Comparison of ENCODE assay signal across 23 cellular contexts in the genomic region with DNA sequence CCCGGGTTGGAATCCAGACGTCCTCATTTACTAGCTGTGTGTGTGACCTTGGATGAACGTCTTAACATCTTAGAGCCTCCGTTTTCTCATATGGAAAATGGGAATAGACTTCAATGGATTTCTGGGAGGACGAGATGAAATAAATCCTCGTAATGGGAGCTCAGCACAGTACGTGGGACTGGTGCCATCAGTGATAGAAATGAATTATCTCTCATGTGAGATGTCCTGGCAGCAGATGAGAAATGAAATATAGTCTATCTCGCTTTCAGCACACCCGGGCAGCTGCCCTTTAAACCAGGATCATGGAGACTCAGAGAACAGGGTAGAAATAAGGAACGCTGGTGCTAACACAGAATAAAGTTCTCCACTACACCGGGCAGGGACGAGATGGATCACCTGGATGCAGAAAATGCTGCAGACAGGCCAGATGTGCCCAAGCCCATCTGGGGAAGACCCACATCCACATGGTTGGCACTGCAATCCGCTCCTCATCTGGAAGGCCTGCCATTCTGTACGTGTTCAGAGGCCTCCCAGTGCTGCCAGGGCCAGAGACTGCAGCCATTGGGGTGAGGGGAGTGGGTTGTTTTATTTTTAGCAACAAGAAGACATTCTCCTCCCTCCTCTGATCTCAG. TPM values are rescaled to one million over a fixed set of nuclear protein-coding genes. Genes with fewer than 3 reads are reported as not detected.
"Had no signal": no experiment of that assay in that cellular context is flagged by ENCODE, and none has a peak within 500 bp of the region (broad histone marks: within the 10 kb centered on the region; RNA-seq: fewer than 3 reads in every experiment).

No MANE protein-coding gene starts in this region.

- H2AFZ ChIP-seq: PC-9 had no signal

- H3K36me3 ChIP-seq: adrenal gland had no signal

- H3K36me3 Mint-ChIP-seq: activated naive CD8-positive, alpha-beta T cell treated with anti-CD3 and anti-CD28 coated beads, Interleukin-2, amount 10 ng/mL, durations not matched to agents 7 days and 5 days had no signal

- H3K27ac ChIP-seq: adrenal gland, PC-9 had no signal

- H3K4me3 ChIP-seq: adrenal gland, PC-9 had no signal

- H3K4me2 ChIP-seq: PC-9 had no signal

- H3K4me3 Mint-ChIP-seq: activated CD8-positive, alpha-beta T cell treated with anti-CD3 and anti-CD28 coated beads for 36 hours; activated naive CD8-positive, alpha-beta T cell treated with anti-CD3 and anti-CD28 coated beads, Interleukin-2, amount 10 ng/mL, durations not matched to agents 7 days and 5 days; activated T-cell treated with anti-CD3 and anti-CD28 coated beads, Interleukin-2, amount 50 U/mL, for 72 hours; T-helper 1 cell treated with Interleukin-12 subunit alpha and Interleukin-12 subunit beta and Interleukin-4 antibody, amounts not matched to agents 30 μg/mL and 1 μg/mL, for 36 hours had no signal

- H3K9me3 ChIP-seq: adrenal gland had no signal

- H3K9me3 Mint-ChIP-seq: activated CD8-positive, alpha-beta T cell treated with anti-CD3 and anti-CD28 coated beads for 36 hours; activated naive CD8-positive, alpha-beta T cell treated with anti-CD3 and anti-CD28 coated beads, Interleukin-2, amount 10 ng/mL, durations not matched to agents 7 days and 5 days; activated T-cell treated with anti-CD3 and anti-CD28 coated beads, Interleukin-2, amount 50 U/mL, for 72 hours; activated T-helper 2 cell treated with anti-CD3 and anti-CD28 coated beads, Interferon-gamma antibody, Interleukin-2, Interleukin-4, amounts not matched to agents 10 μg/mL and 5 μg/mL and 100 μg/mL, durations not matched to agents 14 hours and 24 hours and 36 hours; T-helper 1 cell treated with Interleukin-12 subunit alpha and Interleukin-12 subunit beta and Interleukin-4 antibody, amounts not matched to agents 30 μg/mL and 1 μg/mL, for 36 hours had no signal

- DNase-seq: activated CD4-positive, alpha-beta T cell treated with anti-CD3 and anti-CD28 coated beads for 4 hours; activated CD8-positive, alpha-beta memory T cell treated with anti-CD3 and anti-CD28 coated beads, Interleukin-2, amount 50 U/mL, for 4 hours; activated CD8-positive, alpha-beta T cell treated with anti-CD3 and anti-CD28 coated beads for 36 hours; activated gamma-delta T cell treated with Interleukin-2 at 50 U/mL for 16 hours; activated naive CD4-positive, alpha-beta T cell treated with anti-CD3 and anti-CD28 coated beads, Interleukin-2, amount 50 U/mL, for 16 hours; activated naive CD8-positive, alpha-beta T cell treated with anti-CD3 and anti-CD28 coated beads, Interleukin-2, amount 10 ng/mL, durations not matched to agents 7 days and 5 days; activated T-cell treated with anti-CD3 and anti-CD28 coated beads, Interleukin-2, amount 50 U/mL, for 72 hours; adrenal gland; anterior cingulate cortex; Kasumi-1; KBM-7; NCI-H1048; NCI-H146; NCI-H187 treated with DMSO at 0.1 percent for 48 hours; NCI-H2081 treated with DMSO at 0.1 percent for 48 hours; NCI-H446; NCI-H524; PC-9; SHP77 treated with DMSO at 0.1 percent for 48 hours had no signal

- H3K27ac Mint-ChIP-seq: activated CD8-positive, alpha-beta T cell treated with anti-CD3 and anti-CD28 coated beads for 36 hours; activated naive CD8-positive, alpha-beta T cell treated with anti-CD3 and anti-CD28 coated beads, Interleukin-2, amount 10 ng/mL, durations not matched to agents 7 days and 5 days; activated T-cell treated with anti-CD3 and anti-CD28 coated beads, Interleukin-2, amount 50 U/mL, for 72 hours; activated T-helper 2 cell treated with anti-CD3 and anti-CD28 coated beads, Interferon-gamma antibody, Interleukin-2, Interleukin-4, amounts not matched to agents 10 μg/mL and 5 μg/mL and 100 μg/mL, durations not matched to agents 14 hours and 24 hours and 36 hours; T-helper 1 cell treated with Interleukin-12 subunit alpha and Interleukin-12 subunit beta and Interleukin-4 antibody, amounts not matched to agents 30 μg/mL and 1 μg/mL, for 36 hours had no signal

RNA-seq across cellular contexts. Expression of a gene that starts 11.1 kb away (rescaled TPM):
- total RNA-seq: activated CD8-positive, alpha-beta T cell treated with anti-CD3 and anti-CD28 coated beads for 36 hours; activated naive CD8-positive, alpha-beta T cell treated with anti-CD3 and anti-CD28 coated beads, Interleukin-2, amount 10 ng/mL, durations not matched to agents 7 days and 5 days; activated T-cell treated with anti-CD3 and anti-CD28 coated beads, Interleukin-2, amount 50 U/mL, for 72 hours; activated T-helper 2 cell treated with anti-CD3 and anti-CD28 coated beads, Interferon-gamma antibody, Interleukin-2, Interleukin-4, amounts not matched to agents 10 μg/mL and 5 μg/mL and 100 μg/mL, durations not matched to agents 14 hours and 24 hours and 36 hours; M059J; PC-9; SK-MEL-5 had no signal
